1 cellular context compared by ENCODE assay signal in genomic region chr16:87608400-87608985, GRCh38.
A peak's percentile ranks its signal among the peaks of the same experiment; 100 is the strongest.
TF ChIP-seq lines count a peak whose summit lies in the region.

No MANE protein-coding gene starts in this region.

TF ChIP-seq in HepG2, 621 proteins besides CTCF, POLR2A, EP300 and RAD21 (continued from another document and continues in another):
- peak; percentile 98 for TF ChIP-seq EHMT2 (IDR thresholded peaks at IDR 0.05; ENCODE audit: borderline replicate concordance, low read depth, low read length)
- peak; percentile 93 for TF ChIP-seq ZNF331 (CRISPR knock-in tag; IDR thresholded peaks at IDR 0.05)
- 0 out of 2 replicates have a peak, but pooled peaks have one; percentile 54 for TF ChIP-seq ZSCAN30 (CRISPR knock-in tag; IDR thresholded peaks at IDR 0.05)
- TF ChIP-seq ISL2 (CRISPR knock-in tag; IDR thresholded peaks at IDR 0.05) = peak; percentile 39; the same call in 1 of the 2 replicates
- TF ChIP-seq PHF20 (CRISPR knock-in tag; IDR thresholded peaks at IDR 0.05) = 0 out of 2 replicates have a peak, but pooled peaks have one; percentile 13
- peak; percentile 87; the same call in 1 of the 2 replicates for TF ChIP-seq ETV6 (CRISPR knock-in tag; conservative IDR thresholded peaks at IDR 0.05)
- TF ChIP-seq JDP2 (CRISPR knock-in tag; IDR thresholded peaks at IDR 0.05; ENCODE audit: borderline replicate concordance) = peak; percentile 27; the same call in 1 of the 2 replicates
- TF ChIP-seq TEF (CRISPR knock-in tag; IDR thresholded peaks at IDR 0.05) = peak; percentile 64; the same call in 1 of the 2 replicates
- peak; percentile 79 for TF ChIP-seq MEIS2 (CRISPR knock-in tag; IDR thresholded peaks at IDR 0.05)
- TF ChIP-seq YEATS2 (CRISPR knock-in tag; IDR thresholded peaks at IDR 0.05; ENCODE audit: borderline replicate concordance) = peak; percentile 72; the same call in 1 of the 2 replicates
- no peak for TF ChIP-seq U2AF1 (optimal IDR thresholded peaks at IDR 0.05; ENCODE audit: low read depth, low read length)
- no peak for TF ChIP-seq CEBPG (CRISPR knock-in tag; IDR thresholded peaks at IDR 0.05)
- no peak for TF ChIP-seq ZNF383 (CRISPR knock-in tag; IDR thresholded peaks at IDR 0.05; ENCODE audit: borderline replicate concordance)
- TF ChIP-seq, protein P1, sequence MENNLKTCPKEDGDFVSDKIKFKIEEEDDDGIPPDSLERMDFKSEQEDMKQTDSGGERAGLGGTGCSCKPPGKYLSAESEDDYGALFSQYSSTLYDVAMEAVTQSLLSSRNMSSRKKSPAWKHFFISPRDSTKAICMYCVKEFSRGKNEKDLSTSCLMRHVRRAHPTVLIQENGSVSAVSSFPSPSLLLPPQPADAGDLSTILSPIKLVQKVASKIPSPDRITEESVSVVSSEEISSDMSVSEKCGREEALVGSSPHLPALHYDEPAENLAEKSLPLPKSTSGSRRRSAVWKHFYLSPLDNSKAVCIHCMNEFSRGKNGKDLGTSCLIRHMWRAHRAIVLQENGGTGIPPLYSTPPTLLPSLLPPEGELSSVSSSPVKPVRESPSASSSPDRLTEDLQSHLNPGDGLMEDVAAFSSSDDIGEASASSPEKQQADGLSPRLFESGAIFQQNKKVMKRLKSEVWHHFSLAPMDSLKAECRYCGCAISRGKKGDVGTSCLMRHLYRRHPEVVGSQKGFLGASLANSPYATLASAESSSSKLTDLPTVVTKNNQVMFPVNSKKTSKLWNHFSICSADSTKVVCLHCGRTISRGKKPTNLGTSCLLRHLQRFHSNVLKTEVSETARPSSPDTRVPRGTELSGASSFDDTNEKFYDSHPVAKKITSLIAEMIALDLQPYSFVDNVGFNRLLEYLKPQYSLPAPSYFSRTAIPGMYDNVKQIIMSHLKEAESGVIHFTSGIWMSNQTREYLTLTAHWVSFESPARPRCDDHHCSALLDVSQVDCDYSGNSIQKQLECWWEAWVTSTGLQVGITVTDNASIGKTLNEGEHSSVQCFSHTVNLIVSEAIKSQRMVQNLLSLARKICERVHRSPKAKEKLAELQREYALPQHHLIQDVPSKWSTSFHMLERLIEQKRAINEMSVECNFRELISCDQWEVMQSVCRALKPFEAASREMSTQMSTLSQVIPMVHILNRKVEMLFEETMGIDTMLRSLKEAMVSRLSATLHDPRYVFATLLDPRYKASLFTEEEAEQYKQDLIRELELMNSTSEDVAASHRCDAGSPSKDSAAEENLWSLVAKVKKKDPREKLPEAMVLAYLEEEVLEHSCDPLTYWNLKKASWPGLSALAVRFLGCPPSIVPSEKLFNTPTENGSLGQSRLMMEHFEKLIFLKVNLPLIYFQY (CRISPR knock-in tag; IDR thresholded peaks at IDR 0.05; ENCODE audit: borderline replicate concordance) = peak; percentile 90
- TF ChIP-seq SUZ12 (IDR thresholded peaks at IDR 0.05; ENCODE audit: low read depth, low read length) = no peak
- peak; percentile 97; the same call in 1 of the 2 replicates for TF ChIP-seq SP140L (CRISPR knock-in tag; IDR thresholded peaks at IDR 0.05; ENCODE audit: borderline replicate concordance)
- no peak for TF ChIP-seq LCORL (IDR thresholded peaks at IDR 0.05)
- no peak for TF ChIP-seq LCORL (CRISPR knock-in tag; IDR thresholded peaks at IDR 0.05)
- no peak for TF ChIP-seq ZNF468 (CRISPR knock-in tag; IDR thresholded peaks at IDR 0.05)
- TF ChIP-seq BATF2 (CRISPR knock-in tag; IDR thresholded peaks at IDR 0.05) = 0 out of 2 replicates have a peak, but pooled peaks have one; percentile 32
- no peak for TF ChIP-seq GPBP1L1 (CRISPR knock-in tag; IDR thresholded peaks at IDR 0.05)
- no peak for TF ChIP-seq PCBP2 (optimal IDR thresholded peaks at IDR 0.05; ENCODE audit: low read depth, low read length, poor library complexity, severe bottlenecking)
- no peak for TF ChIP-seq TBL1XR1 (IDR thresholded peaks at IDR 0.05; ENCODE audit: borderline replicate concordance, low read length, partially characterized antibody)
- TF ChIP-seq MLLT10 (CRISPR knock-in tag; IDR thresholded peaks at IDR 0.05) = no peak
- peak; percentile 80 for TF ChIP-seq MXD1 (CRISPR knock-in tag; IDR thresholded peaks at IDR 0.05)
- no peak for TF ChIP-seq KAT2B (IDR thresholded peaks at IDR 0.05; ENCODE audit: borderline replicate concordance, low read depth, low read length)
- no peak for TF ChIP-seq ETS1 (CRISPR knock-in tag; IDR thresholded peaks at IDR 0.05)
- peak; percentile 73 for TF ChIP-seq NCOA2 (CRISPR knock-in tag; IDR thresholded peaks at IDR 0.05)
- TF ChIP-seq SMARCC2 (IDR thresholded peaks at IDR 0.05) = no peak
- TF ChIP-seq, protein P2, sequence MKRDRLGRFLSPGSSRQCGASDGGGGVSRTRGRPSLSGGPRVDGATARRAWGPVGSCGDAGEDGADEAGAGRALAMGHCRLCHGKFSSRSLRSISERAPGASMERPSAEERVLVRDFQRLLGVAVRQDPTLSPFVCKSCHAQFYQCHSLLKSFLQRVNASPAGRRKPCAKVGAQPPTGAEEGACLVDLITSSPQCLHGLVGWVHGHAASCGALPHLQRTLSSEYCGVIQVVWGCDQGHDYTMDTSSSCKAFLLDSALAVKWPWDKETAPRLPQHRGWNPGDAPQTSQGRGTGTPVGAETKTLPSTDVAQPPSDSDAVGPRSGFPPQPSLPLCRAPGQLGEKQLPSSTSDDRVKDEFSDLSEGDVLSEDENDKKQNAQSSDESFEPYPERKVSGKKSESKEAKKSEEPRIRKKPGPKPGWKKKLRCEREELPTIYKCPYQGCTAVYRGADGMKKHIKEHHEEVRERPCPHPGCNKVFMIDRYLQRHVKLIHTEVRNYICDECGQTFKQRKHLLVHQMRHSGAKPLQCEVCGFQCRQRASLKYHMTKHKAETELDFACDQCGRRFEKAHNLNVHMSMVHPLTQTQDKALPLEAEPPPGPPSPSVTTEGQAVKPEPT (CRISPR knock-in tag; IDR thresholded peaks at IDR 0.05; ENCODE audit: low read depth) = 0 out of 2 replicates have a peak, but pooled peaks have one; percentile 60
- TF ChIP-seq, protein P3, sequence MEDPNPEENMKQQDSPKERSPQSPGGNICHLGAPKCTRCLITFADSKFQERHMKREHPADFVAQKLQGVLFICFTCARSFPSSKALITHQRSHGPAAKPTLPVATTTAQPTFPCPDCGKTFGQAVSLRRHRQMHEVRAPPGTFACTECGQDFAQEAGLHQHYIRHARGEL (CRISPR knock-in tag; IDR thresholded peaks at IDR 0.05) = no peak
- TF ChIP-seq, protein P4, sequence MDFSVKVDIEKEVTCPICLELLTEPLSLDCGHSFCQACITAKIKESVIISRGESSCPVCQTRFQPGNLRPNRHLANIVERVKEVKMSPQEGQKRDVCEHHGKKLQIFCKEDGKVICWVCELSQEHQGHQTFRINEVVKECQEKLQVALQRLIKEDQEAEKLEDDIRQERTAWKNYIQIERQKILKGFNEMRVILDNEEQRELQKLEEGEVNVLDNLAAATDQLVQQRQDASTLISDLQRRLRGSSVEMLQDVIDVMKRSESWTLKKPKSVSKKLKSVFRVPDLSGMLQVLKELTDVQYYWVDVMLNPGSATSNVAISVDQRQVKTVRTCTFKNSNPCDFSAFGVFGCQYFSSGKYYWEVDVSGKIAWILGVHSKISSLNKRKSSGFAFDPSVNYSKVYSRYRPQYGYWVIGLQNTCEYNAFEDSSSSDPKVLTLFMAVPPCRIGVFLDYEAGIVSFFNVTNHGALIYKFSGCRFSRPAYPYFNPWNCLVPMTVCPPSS (IDR thresholded peaks at IDR 0.05) = no peak
- 0 out of 2 replicates have a peak, but pooled peaks have one; percentile 61 for TF ChIP-seq ZNF543 (CRISPR knock-in tag; IDR thresholded peaks at IDR 0.05)
- TF ChIP-seq KAT7 (CRISPR knock-in tag; IDR thresholded peaks at IDR 0.05; ENCODE audit: borderline replicate concordance) = no peak
- TF ChIP-seq REXO4 (CRISPR knock-in tag; IDR thresholded peaks at IDR 0.05; ENCODE audit: borderline replicate concordance) = no peak
- TF ChIP-seq ZBTB21 (CRISPR knock-in tag; IDR thresholded peaks at IDR 0.05) = peak; percentile 27; the same call in 1 of the 2 replicates
- TF ChIP-seq KLF6 (CRISPR knock-in tag; IDR thresholded peaks at IDR 0.05) = peak; percentile 98
- TF ChIP-seq, protein P5, sequence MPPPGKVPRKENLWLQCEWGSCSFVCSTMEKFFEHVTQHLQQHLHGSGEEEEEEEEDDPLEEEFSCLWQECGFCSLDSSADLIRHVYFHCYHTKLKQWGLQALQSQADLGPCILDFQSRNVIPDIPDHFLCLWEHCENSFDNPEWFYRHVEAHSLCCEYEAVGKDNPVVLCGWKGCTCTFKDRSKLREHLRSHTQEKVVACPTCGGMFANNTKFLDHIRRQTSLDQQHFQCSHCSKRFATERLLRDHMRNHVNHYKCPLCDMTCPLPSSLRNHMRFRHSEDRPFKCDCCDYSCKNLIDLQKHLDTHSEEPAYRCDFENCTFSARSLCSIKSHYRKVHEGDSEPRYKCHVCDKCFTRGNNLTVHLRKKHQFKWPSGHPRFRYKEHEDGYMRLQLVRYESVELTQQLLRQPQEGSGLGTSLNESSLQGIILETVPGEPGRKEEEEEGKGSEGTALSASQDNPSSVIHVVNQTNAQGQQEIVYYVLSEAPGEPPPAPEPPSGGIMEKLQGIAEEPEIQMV (CRISPR knock-in tag; IDR thresholded peaks at IDR 0.05; ENCODE audit: low read depth) = peak; percentile 71; the same call in 1 of the 2 replicates
- 0 out of 2 replicates have a peak, but pooled peaks have one; percentile 37 for TF ChIP-seq MAFG (CRISPR knock-in tag; IDR thresholded peaks at IDR 0.05)
- TF ChIP-seq ZNF142 (CRISPR knock-in tag; IDR thresholded peaks at IDR 0.05) = peak; percentile 74; the same call in 1 of the 2 replicates
- peak; percentile 94 for TF ChIP-seq ZNF749 (CRISPR knock-in tag; IDR thresholded peaks at IDR 0.05; ENCODE audit: borderline replicate concordance)
- TF ChIP-seq TBX2 (CRISPR knock-in tag; IDR thresholded peaks at IDR 0.05; ENCODE audit: borderline replicate concordance) = peak; percentile 61; the same call in 1 of the 2 replicates
